ENCODE assay signal across 8 cellular contexts in the genomic region with DNA sequence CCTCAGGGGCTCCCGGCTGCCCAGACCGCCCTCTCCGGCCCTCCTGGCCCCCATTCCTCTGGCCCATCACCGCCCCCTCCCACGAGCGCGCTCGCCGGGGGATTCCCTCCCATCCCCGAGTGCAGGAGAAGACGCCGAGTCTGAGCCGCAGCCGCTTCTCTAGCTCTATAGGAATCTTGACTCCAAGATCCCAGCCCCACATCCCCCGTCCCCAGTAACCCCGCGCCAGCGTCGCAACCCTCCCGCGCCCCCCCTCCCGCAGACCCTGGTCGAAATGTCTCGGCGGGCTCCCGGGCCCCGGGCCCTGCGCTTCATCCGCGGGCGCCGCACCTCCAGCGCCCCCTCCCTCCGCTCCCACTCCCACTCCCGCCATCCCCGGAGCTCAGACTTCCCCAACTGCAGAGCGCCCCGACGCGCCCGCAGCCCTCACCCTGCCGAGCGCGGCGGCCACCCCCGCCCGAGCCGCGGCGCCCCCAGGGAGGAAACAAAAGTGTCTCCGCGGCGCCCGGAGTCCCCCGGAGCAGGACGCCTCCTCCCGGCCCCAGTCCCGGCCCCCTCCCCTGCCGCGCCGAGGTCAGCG. TPM values are rescaled to one million over a fixed set of nuclear protein-coding genes. Genes with fewer than 3 reads are reported as not detected.
A peak's percentile ranks its signal among the peaks of the same experiment; 100 is the strongest.
DNase-seq lines count a peak whose midpoint lies in the region; ATAC-seq and TF ChIP-seq lines count a peak whose summit lies in the region.

No MANE protein-coding gene starts in this region.

- H3K79me2 ChIP-seq in hepatocyte, result no peaks in the 10 kb centered on the region

- TF ChIP-seq CTCF in BJ (IDR thresholded peaks at IDR 0.05; ENCODE audit: insufficient read depth, low read depth, low read length), result no peak
- no peak for TF ChIP-seq CTCF in hepatocyte (IDR thresholded peaks at IDR 0.05; ENCODE audit: poor library complexity)

- H3K9me3 ChIP-seq in KOPT-K1 (ENCODE audit: insufficient read depth, low read length, poor library complexity, severe bottlenecking) (no peaks in the 10 kb centered on the region), hepatocyte (ENCODE audit: low read depth) (no peaks in the 10 kb centered on the region), skeletal muscle tissue (ENCODE audit: control insufficient read depth in 3 of 3, low read length in 3 of 3) (no peaks in the 10 kb centered on the region)

- H3K27ac ChIP-seq in KOPT-K1 (ENCODE audit: low read depth, low read length, poor library complexity, severe bottlenecking) (peak overlapping the region; percentile 74), hepatocyte (peak overlapping the region; percentile 61), skeletal muscle tissue (ENCODE audit: low read depth, low read length) (peak overlapping the region; percentile 73)

- DNase-seq in BJ (ENCODE audit: low read depth), result no peak
- DNase-seq in activated naive CD8-positive, alpha-beta T cell treated with anti-CD3 and anti-CD28 coated beads, Interleukin-2, amount 50 U/mL, for 16 hours (ENCODE audit: low read depth, low spot score), result peak; percentile 8
- no peak for DNase-seq in hepatocyte (ENCODE audit: low spot score)
- no peak for DNase-seq in NCI-H1436 (lab: John Stamatoyannopoulos, UW)
- DNase-seq in NCI-H446 (lab: John Stamatoyannopoulos, UW), result no peak

- H3K9ac ChIP-seq in skeletal muscle tissue (ENCODE audit: low read depth in 1 of 3, low read length in 3 of 3), result peak overlapping the region; percentile 58 to 71 (median 67)

- peak; percentile 6 for ATAC-seq in GM19467 (IDR thresholded peaks at IDR 0.05; ENCODE audit: unreplicated experiment)

- H3K36me3 ChIP-seq in BJ (ENCODE audit: control insufficient read depth, insufficient read depth, low read length) (no peaks in the 10 kb centered on the region), KOPT-K1 (ENCODE audit: insufficient read depth, low read length) (0 out of 2 replicates have a peak, but pooled peaks cover 4% of the 10 kb centered on the region), hepatocyte (replicated peaks; ENCODE audit: insufficient read depth, low read depth) (no peaks in the 10 kb centered on the region), skeletal muscle tissue (ENCODE audit: control insufficient read depth in 3 of 3, insufficient read depth in 3 of 3, low read length in 3 of 3) (no peaks in the 10 kb centered on the region)

- H3K9me2 ChIP-seq in hepatocyte (replicated peaks; ENCODE audit: insufficient read depth), result no peaks in the 10 kb centered on the region

- H3K4me1 ChIP-seq in hepatocyte (ENCODE audit: insufficient read depth) (peaks cover 16% of the 10 kb centered on the region), skeletal muscle tissue (ENCODE audit: control insufficient read depth in 3 of 3, insufficient read depth in 3 of 3, low read length in 3 of 3) (peaks cover 5 to 12% (median 7%) of the 10 kb centered on the region in 3 donors)

- no peaks in the 10 kb centered on the region for H4K20me1 ChIP-seq in hepatocyte (ENCODE audit: insufficient read depth, poor library complexity, severe bottlenecking)

- H3K4me3 ChIP-seq in BJ (ENCODE audit: low read depth, low read length), result peak overlapping the region; percentile 35
- H3K4me3 ChIP-seq in hepatocyte, result peak overlapping the region; percentile 93
- H3K4me3 ChIP-seq in skeletal muscle tissue (ENCODE audit: low read length in 3 of 3), result peak overlapping the region; percentile 65 to 68 (median 67)

- CTCF ChIA-PET in BJ (lab: Yijun Ruan, JAX), result interaction anchor here (0.6 kb wide), 1 partner anchor 125 kb away, joined by 3 read pairs; no protein-coding TSS in a partner anchor

- WGBS in hepatocyte (ENCODE audit: low lambda C conversion rate, missing lambda C conversion rate), result 0% methylated on average over 5 of the region's 62 CpGs

- H3K27me3 ChIP-seq in BJ (ENCODE audit: control insufficient read depth, insufficient read depth, low read length) (no peaks in the 10 kb centered on the region), hepatocyte (peaks cover 21% of the 10 kb centered on the region), skeletal muscle tissue (ENCODE audit: control insufficient read depth in 3 of 3, insufficient read depth in 3 of 3, low read length in 3 of 3) (peaks cover 2 to 21% (median 15%) of the 10 kb centered on the region in 3 donors)

- POLR2A ChIA-PET in BJ (lab: Charles Lee), result no interaction called here

- H3K4me2 ChIP-seq in hepatocyte, result peak overlapping the region; percentile 96

- peak overlapping the region; percentile 95 for H2AFZ ChIP-seq in hepatocyte

RNA-seq across cellular contexts. Expression of gene ELMO1, which starts 0.5 kb away (rescaled TPM):
- polyA plus RNA-seq in BJ (2011; rRNA removed) (not detected in 2 replicates), hepatocyte (19.7 and 26.0 TPM in 2 replicates)
- polyA minus RNA-seq in BJ (2011; rRNA and poly(A)+ RNA removed), result 0.57 TPM in 1 of 2 replicates, not detected in the other
- total RNA-seq in hepatocyte (15.3 and 28.7 TPM in 2 replicates), skeletal muscle tissue (52.7 TPM)

Comparison
In these comparisons a context has a peak if more than half of its experiments do, and no peak if none do; other contexts are left out.
1. H3K4me3 ChIP-seq: peak in every context shown above with its lines; median percentile 93 in hepatocyte; 67 in skeletal muscle tissue; 35 in BJ.